In genomic region chr9:92325991-92326500, GRCh38 we compare ENCODE assay signal across 8 cellular contexts. TPM values are rescaled to one million over a fixed set of nuclear protein-coding genes. Genes with fewer than 3 reads are reported as not detected.
DNase-seq lines count a peak whose midpoint lies in the region; ATAC-seq and TF ChIP-seq lines count a peak whose summit lies in the region.

No MANE protein-coding gene starts in this region.

- H3K9me3 ChIP-seq in DND-41 (ENCODE audit: insufficient read depth, low read length, severe bottlenecking) (no peaks in the 10 kb centered on the region), trophoblast cell (ENCODE audit: insufficient read depth, low read depth, low read length) (no peaks in the 10 kb centered on the region)

- no peak overlapping the region for H3K4ac ChIP-seq in trophoblast cell (ENCODE audit: low read depth, low read length)

- H3K9me3 Mint-ChIP-seq in T-cell = no peaks in the 10 kb centered on the region

- TF ChIP-seq CTCF in DND-41 (IDR thresholded peaks at IDR 0.05; ENCODE audit: borderline replicate concordance, extremely low read depth, low read length, poor library complexity, severe bottlenecking) (no peak), fibroblast of mammary gland (conservative IDR thresholded peaks at IDR 0.05; ENCODE audit: control insufficient read depth, insufficient read depth, low read depth, low read length) (no peak)

- POLR2A ChIA-PET in T-cell (lab: Charles Lee) = no interaction called here

- H3K79me2 ChIP-seq in DND-41 (ENCODE audit: insufficient read depth, low read length) (peaks cover 76% of the 10 kb centered on the region), trophoblast cell (ENCODE audit: control insufficient read depth, insufficient read depth, low read length, poor library complexity) (peaks cover 2% of the 10 kb centered on the region)

- no peak overlapping the region for H3K23ac ChIP-seq in trophoblast cell (ENCODE audit: low read length)

- H4K12ac ChIP-seq in trophoblast cell (ENCODE audit: low read depth, low read length) = no peak overlapping the region

- H3K27ac Mint-ChIP-seq in T-cell = peak overlapping the region; percentile 38 to 99

- no peak overlapping the region for H2BK5ac ChIP-seq in trophoblast cell (ENCODE audit: low read depth, low read length, poor library complexity)

- H4K8ac ChIP-seq in trophoblast cell (ENCODE audit: low read depth, low read length) = peak overlapping the region; percentile 92

- H3K9ac ChIP-seq in DND-41 (ENCODE audit: low read depth, low read length) (peak overlapping the region; percentile 84), trophoblast cell (ENCODE audit: low read length) (peak overlapping the region; percentile 95)

- WGBS in trophoblast cell (ENCODE audit: extremely low coverage, insufficient coverage, insufficient read length) = no CpG with 5 or more reads among the region's 30 CpGs

- no peak overlapping the region for H2BK120ac ChIP-seq in trophoblast cell (ENCODE audit: insufficient read depth, low read length, poor library complexity)

- H3K14ac ChIP-seq in trophoblast cell (ENCODE audit: low read length) = peak overlapping the region; percentile 5

- H3K4me3 ChIP-seq in DND-41 (ENCODE audit: low read depth in 1 of 2, low read length in 2 of 2) (peak overlapping the region; percentile 85 to 96; a peak in 3 of 4 replicates), fibroblast of mammary gland (ENCODE audit: control insufficient read depth, low read depth, low read length) (peak overlapping the region; percentile 83), trophoblast cell (ENCODE audit: low read depth, low read length) (peak overlapping the region; percentile 83)

- CTCF ChIA-PET in T-cell (lab: Charles Lee) = interaction anchor here in 1 of 2 donors (1.4 to 1.7 kb wide), 2 partner anchors 26 to 31 kb away, joined by 6 to 9 read pairs; no protein-coding TSS in a partner anchor

- H3K27me3 ChIP-seq in DND-41 (ENCODE audit: insufficient read depth, low read length, poor library complexity) = no peaks in the 10 kb centered on the region
- H3K27me3 ChIP-seq in trophoblast cell (ENCODE audit: insufficient read depth, low read length) = no peaks in the 10 kb centered on the region

- peak; percentile 28 for ATAC-seq in DND-41 (ENCODE audit: insufficient read depth, low read depth)
- ATAC-seq in HG02763 (IDR thresholded peaks at IDR 0.05; ENCODE audit: unreplicated experiment) = peak; percentile 4
- peak in 1 of 4 experiments; percentile 5 for ATAC-seq in T-cell (replicated peaks in 1 of 4)
- ATAC-seq in HG02798 (IDR thresholded peaks at IDR 0.05; ENCODE audit: poor library complexity, unreplicated experiment) = no peak

- H2AK5ac ChIP-seq in trophoblast cell (ENCODE audit: low read length) = no peak overlapping the region

- no peaks in the 10 kb centered on the region for H3K27me3 Mint-ChIP-seq in T-cell

- H2AFZ ChIP-seq in DND-41 (ENCODE audit: low read depth, low read length) (peak overlapping the region; percentile 94), trophoblast cell (ENCODE audit: insufficient read depth, low read length, poor library complexity) (peak overlapping the region; percentile 94)

- peak overlapping the region; percentile 96 for H3K27ac ChIP-seq in DND-41 (ENCODE audit: low read length)
- no peak overlapping the region for H3K27ac ChIP-seq in trophoblast cell (ENCODE audit: low read depth, low read length)

- no peaks in the 10 kb centered on the region; the same call in 1 of the 2 replicates for H4K20me1 ChIP-seq in DND-41 (ENCODE audit: insufficient read depth, low read length)

- H3K4me2 ChIP-seq in DND-41 (ENCODE audit: insufficient read depth, low read length) (peak overlapping the region; percentile 97), trophoblast cell (ENCODE audit: low read length) (peak overlapping the region; percentile 85)

- H2BK12ac ChIP-seq in trophoblast cell (ENCODE audit: low read length) = no peak overlapping the region

- H3K18ac ChIP-seq in trophoblast cell (ENCODE audit: low read length) = no peak overlapping the region

- H3K79me1 ChIP-seq in trophoblast cell (ENCODE audit: low read length) = peaks cover 4% of the 10 kb centered on the region

- peaks cover 26 to 39% (median 37%) of the 10 kb centered on the region in 3 donors for H3K4me1 Mint-ChIP-seq in T-cell

- no peak for DNase-seq in DND-41
- DNase-seq in T-cell = peak in 1 of 34 experiments; percentile 0
- DNase-seq in fibroblast of mammary gland (ENCODE audit: low read depth) = peak; percentile 15
- no peak for DNase-seq in trophoblast cell
- no peak for DNase-seq in stimulated activated CD4-positive, alpha-beta T cell treated with anti-CD3 and anti-CD28 coated beads, Interleukin-15, amount 100 ng/mL, for 24 hours
- DNase-seq in NCI-H128 (lab: John Stamatoyannopoulos, UW; ENCODE audit: unreplicated experiment) = no peak

- peaks cover 41% of the 10 kb centered on the region for H3K4me1 ChIP-seq in DND-41 (ENCODE audit: insufficient read depth, low read length)
- H3K4me1 ChIP-seq in trophoblast cell (ENCODE audit: control insufficient read depth in 1 of 2, insufficient read depth in 2 of 2, low read length in 2 of 2) = no peaks in the 10 kb centered on the region

- H3K36me3 ChIP-seq in DND-41 (ENCODE audit: insufficient read depth, low read length) (peaks cover 21% of the 10 kb centered on the region), trophoblast cell (ENCODE audit: control insufficient read depth in 1 of 2, insufficient read depth in 2 of 2, low read length in 2 of 2) (peaks cover 1 to 2% of the 10 kb centered on the region in 2 experiments)

- peak overlapping the region; percentile 92 to 96 (median 96) for H3K4me3 Mint-ChIP-seq in T-cell

- no peak overlapping the region for H4K91ac ChIP-seq in trophoblast cell (ENCODE audit: low read depth, low read length)

- H3K36me3 Mint-ChIP-seq in T-cell = peaks cover 15% of the 10 kb centered on the region

RNA-seq across cellular contexts. Expression of gene CENPP, which starts 0.3 kb away (rescaled TPM):
- 1 to 10 TPM; 1.9 to 5.0 (median 4.3) TPM for total RNA-seq in T-cell
- polyA plus RNA-seq in trophoblast cell (2013) = 9.6 and 9.7 TPM in 2 replicates

RNA-seq across cellular contexts. Expression of gene NOL8, which starts 0.9 kb away (rescaled TPM):
- total RNA-seq in T-cell = 10 to 100 TPM; 51.4 to 83.2 (median 73.9) TPM
- polyA plus RNA-seq in trophoblast cell (2013) = 25.1 and 25.8 TPM in 2 replicates

RNA-seq across cellular contexts. Expression of gene IARS1, which starts 32.5 kb away (rescaled TPM):
- total RNA-seq in T-cell = 100 to 1,000 TPM in 3 of 5 donors, 10 to 100 TPM in 2; 70.5 to 124 (median 113) TPM
- polyA plus RNA-seq in trophoblast cell (2013) = 77.3 and 78.9 TPM in 2 replicates
